ENCODE assay signal across 17 cellular contexts in genomic region chr4:39425297-39425696, GRCh38. TPM values are rescaled to one million over a fixed set of nuclear protein-coding genes. Genes with fewer than 3 reads are reported as not detected.
"Had no signal": no experiment of that assay in that cellular context is flagged by ENCODE, and none has a peak within 500 bp of the region (broad histone marks: within the 10 kb centered on the region; RNA-seq: fewer than 3 reads in every experiment).

No MANE protein-coding gene starts in this region.

RNA-seq across cellular contexts. Expression of gene KLB, which starts 18.6 kb away (rescaled TPM):
- total RNA-seq: activated CD4-positive, alpha-beta memory T cell treated with anti-CD3 and anti-CD28 coated beads for 36 hours; activated CD4-positive, alpha-beta T cell treated with anti-CD3 and anti-CD28 coated beads for 36 hours; activated CD8-positive, alpha-beta memory T cell treated with anti-CD3 and anti-CD28 coated beads for 36 hours; activated CD8-positive, alpha-beta T cell treated with anti-CD3 and anti-CD28 coated beads for 36 hours; activated naive CD4-positive, alpha-beta T cell treated with anti-CD3 and anti-CD28 coated beads for 36 hours; activated naive CD4-positive, alpha-beta T cell treated with anti-CD3 and anti-CD28 coated beads, Interleukin-2, amount 50 U/mL, for 72 hours; activated naive CD8-positive, alpha-beta T cell treated with anti-CD3 and anti-CD28 coated beads for 36 hours; activated T-cell treated with anti-CD3 and anti-CD28 coated beads, Interleukin-2, amount 50 U/mL, for 4 hours; activated T-cell treated with anti-CD3 and anti-CD28 coated beads, Interleukin-2, amount 50 U/mL, for 72 hours; activated T-helper 1 cell treated with anti-CD3 and anti-CD28 coated beads, Interleukin-12 subunit alpha, Interleukin-12 subunit beta, Interleukin-2, Interleukin-4 antibody, amounts not matched to agents 30 ng/mL and 10 ng/mL and 1 ng/mL, durations not matched to agents 14 hours and 24 hours and 36 hours; activated T-helper 17 cell treated with anti-CD3 and anti-CD28 coated beads, Interleukin-2, amount 50 U/mL, for 72 hours; aorta; astrocyte; cardiac muscle cell; T-helper 1 cell treated with Interleukin-12 subunit alpha and Interleukin-12 subunit beta and Interleukin-4 antibody, amounts not matched to agents 30 ng/mL and 1 ng/mL, for 36 hours; T-helper 2 cell treated with Interferon-gamma antibody and Interleukin-4, amounts not matched to agents 100 ng/mL and 5 ng/mL, for 36 hours; WTC11 had no signal
